1 cellular context compared by ENCODE assay signal in genomic region chr22:25282671-25283561, GRCh38.
TF ChIP-seq lines count a peak whose summit lies in the region.

No MANE protein-coding gene starts in this region.

TF ChIP-seq in HEK293, 187 proteins besides CTCF, POLR2A, EP300 and RAD21 (continued from another document):
- TF ChIP-seq, protein P1, sequence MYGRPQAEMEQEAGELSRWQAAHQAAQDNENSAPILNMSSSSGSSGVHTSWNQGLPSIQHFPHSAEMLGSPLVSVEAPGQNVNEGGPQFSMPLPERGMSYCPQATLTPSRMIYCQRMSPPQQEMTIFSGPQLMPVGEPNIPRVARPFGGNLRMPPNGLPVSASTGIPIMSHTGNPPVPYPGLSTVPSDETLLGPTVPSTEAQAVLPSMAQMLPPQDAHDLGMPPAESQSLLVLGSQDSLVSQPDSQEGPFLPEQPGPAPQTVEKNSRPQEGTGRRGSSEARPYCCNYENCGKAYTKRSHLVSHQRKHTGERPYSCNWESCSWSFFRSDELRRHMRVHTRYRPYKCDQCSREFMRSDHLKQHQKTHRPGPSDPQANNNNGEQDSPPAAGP (tag by site-specific recombination; IDR thresholded peaks at IDR 0.05): 0 out of 2 replicates have a peak, but pooled peaks have one; percentile 24
- TF ChIP-seq ATF2 (tag by site-specific recombination; IDR thresholded peaks at IDR 0.05; ENCODE audit: low read depth): no peak
- TF ChIP-seq WT1 (tag by site-specific recombination; IDR thresholded peaks at IDR 0.05): no peak
- TF ChIP-seq GFI1B (tag by site-specific recombination; IDR thresholded peaks at IDR 0.05): no peak
- no peak for TF ChIP-seq ZSCAN30 (tag by site-specific recombination; IDR thresholded peaks at IDR 0.05)
- no peak for TF ChIP-seq ZNF433 (tag by site-specific recombination; IDR thresholded peaks at IDR 0.05; ENCODE audit: low read depth)
- TF ChIP-seq ZNF280C (tag by site-specific recombination; IDR thresholded peaks at IDR 0.05): no peak
- no peak for TF ChIP-seq ZNF639 (tag by site-specific recombination; IDR thresholded peaks at IDR 0.05)
- TF ChIP-seq ZNF274 (IDR thresholded peaks at IDR 0.05; ENCODE audit: low read length): no peak
- TF ChIP-seq ZNF274 (tag by site-specific recombination; IDR thresholded peaks at IDR 0.05; ENCODE audit: borderline replicate concordance): no peak
- no peak for TF ChIP-seq ZNF23 (tag by site-specific recombination; IDR thresholded peaks at IDR 0.05; ENCODE audit: borderline replicate concordance)
- no peak for TF ChIP-seq ZNF416 (tag by site-specific recombination; IDR thresholded peaks at IDR 0.05)
- no peak for TF ChIP-seq ZBTB21 (tag by site-specific recombination; IDR thresholded peaks at IDR 0.05)
- TF ChIP-seq ZIC2 (tag by site-specific recombination; IDR thresholded peaks at IDR 0.05): no peak
- no peak for TF ChIP-seq ZNF394 (tag by site-specific recombination; IDR thresholded peaks at IDR 0.05; ENCODE audit: borderline replicate concordance)
- no peak for TF ChIP-seq ZNF426 (tag by site-specific recombination; IDR thresholded peaks at IDR 0.05)
- 0 out of 2 replicates have a peak, but pooled peaks have one; percentile 50 for TF ChIP-seq ZNF239 (tag by site-specific recombination; IDR thresholded peaks at IDR 0.05)
- TF ChIP-seq, protein P2, sequence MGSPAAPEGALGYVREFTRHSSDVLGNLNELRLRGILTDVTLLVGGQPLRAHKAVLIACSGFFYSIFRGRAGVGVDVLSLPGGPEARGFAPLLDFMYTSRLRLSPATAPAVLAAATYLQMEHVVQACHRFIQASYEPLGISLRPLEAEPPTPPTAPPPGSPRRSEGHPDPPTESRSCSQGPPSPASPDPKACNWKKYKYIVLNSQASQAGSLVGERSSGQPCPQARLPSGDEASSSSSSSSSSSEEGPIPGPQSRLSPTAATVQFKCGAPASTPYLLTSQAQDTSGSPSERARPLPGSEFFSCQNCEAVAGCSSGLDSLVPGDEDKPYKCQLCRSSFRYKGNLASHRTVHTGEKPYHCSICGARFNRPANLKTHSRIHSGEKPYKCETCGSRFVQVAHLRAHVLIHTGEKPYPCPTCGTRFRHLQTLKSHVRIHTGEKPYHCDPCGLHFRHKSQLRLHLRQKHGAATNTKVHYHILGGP (tag by site-specific recombination; IDR thresholded peaks at IDR 0.05): no peak
